Comparison of ENCODE assay signal across 8 cellular contexts in genomic region chr18:46481048-46481846, GRCh38.
DNase-seq lines count a peak whose midpoint lies in the region; ATAC-seq and TF ChIP-seq lines count a peak whose summit lies in the region.

No MANE protein-coding gene starts in this region.

- H3K27me3 Mint-ChIP-seq in activated B cell treated with CpG ODN at 0.5 μM for 24 hours, result peaks cover 13% of the 10 kb centered on the region
- H3K27me3 Mint-ChIP-seq in stimulated activated naive B cell treated with anti-CD40 and anti-IgM and Interleukin-4, amounts not matched to agents 10 μg/mL and 1 μg/mL and 100 μg/mL, for 72 hours, result peaks cover 21 to 28% of the 10 kb centered on the region in 2 donors

- peak; percentile 45 for ATAC-seq in activated B cell treated with CpG ODN at 0.5 μM for 24 hours (ENCODE audit: low read depth)
- ATAC-seq in lung (ENCODE audit: insufficient read depth, low FRiP score), result peak; percentile 56
- ATAC-seq in stimulated activated naive B cell treated with anti-CD40 and anti-IgM and Interleukin-4, amounts not matched to agents 10 μg/mL and 1 μg/mL and 100 μg/mL, for 72 hours (replicated peaks), result peak; percentile 72 to 78

- POLR2A ChIA-PET in activated B cell treated with CpG ODN at 0.5 μM for 24 hours (lab: Charles Lee), result no interaction called here

- TF ChIP-seq CTCF in activated B cell treated with CpG ODN at 0.5 μM for 24 hours (IDR thresholded peaks at IDR 0.05) (no peak), lung (IDR thresholded peaks at IDR 0.05; ENCODE audit: control extremely low read depth, extremely low read depth) (peak; percentile 30)

- intact Hi-C loops in activated B cell treated with CpG ODN at 0.5 μM for 24 hours (cut with micrococcal nuclease), result loop anchor here (1.0 kb wide), 3 partner anchors 177 to 308 kb away; no protein-coding TSS in a partner anchor

- H3K9me3 Mint-ChIP-seq in activated B cell treated with CpG ODN at 0.5 μM for 24 hours, result peaks cover 5% of the 10 kb centered on the region
- H3K9me3 Mint-ChIP-seq in stimulated activated naive B cell treated with anti-CD40 and anti-IgM and Interleukin-4, amounts not matched to agents 10 μg/mL and 1 μg/mL and 100 μg/mL, for 72 hours, result peaks cover 0 to 4% of the 10 kb centered on the region in 2 donors

- DNase-seq in SIG-M5 treated with dmso at 0.1 percent for 504 hours (lab: John Stamatoyannopoulos, UW; ENCODE audit: unreplicated experiment) (peak; percentile 31), SIG-M5 (lab: John Stamatoyannopoulos, UW) (no peak), NCI-H128 (lab: John Stamatoyannopoulos, UW; ENCODE audit: unreplicated experiment) (peak; percentile 16), activated B cell treated with CpG ODN at 0.5 μM for 24 hours (no peak), cerebellum (ENCODE audit: low spot score) (peak; percentile 70), lung (ENCODE audit: low spot score) (peak; percentile 39), epidermal melanocyte (ENCODE audit: insufficient read length, low spot score) (no peak)
- DNase-seq in stimulated activated naive B cell treated with anti-CD40 and anti-IgM and Interleukin-4, amounts not matched to agents 10 μg/mL and 1 μg/mL and 100 μg/mL, for 72 hours, result peak; percentile 34

- 53 to 56% methylated on average over 9 of the region's 9 CpGs for WGBS in lung, 2 donors

- H3K27ac ChIP-seq in lung (ENCODE audit: low read depth in 1 of 2, low read length in 1 of 2), result no peak overlapping the region

- H3K36me3 Mint-ChIP-seq in activated B cell treated with CpG ODN at 0.5 μM for 24 hours (ENCODE audit: low read depth), result no peaks in the 10 kb centered on the region
- H3K36me3 Mint-ChIP-seq in stimulated activated naive B cell treated with anti-CD40 and anti-IgM and Interleukin-4, amounts not matched to agents 10 μg/mL and 1 μg/mL and 100 μg/mL, for 72 hours, result peaks cover 0 to 1% of the 10 kb centered on the region in 2 donors

- peaks cover 0 to 8% of the 10 kb centered on the region in 2 donors for H3K9me3 ChIP-seq in lung (ENCODE audit: control insufficient read depth in 2 of 2, insufficient read depth in 1 of 2, low read length in 1 of 2)

- no peaks in the 10 kb centered on the region for H3K4me1 Mint-ChIP-seq in activated B cell treated with CpG ODN at 0.5 μM for 24 hours
- H3K4me1 Mint-ChIP-seq in stimulated activated naive B cell treated with anti-CD40 and anti-IgM and Interleukin-4, amounts not matched to agents 10 μg/mL and 1 μg/mL and 100 μg/mL, for 72 hours, result no peaks in the 10 kb centered on the region

- H3K27ac Mint-ChIP-seq in activated B cell treated with CpG ODN at 0.5 μM for 24 hours, result no peak overlapping the region
- H3K27ac Mint-ChIP-seq in stimulated activated naive B cell treated with anti-CD40 and anti-IgM and Interleukin-4, amounts not matched to agents 10 μg/mL and 1 μg/mL and 100 μg/mL, for 72 hours, result no peak overlapping the region

- H3K4me1 ChIP-seq in lung (ENCODE audit: control insufficient read depth in 2 of 2, insufficient read depth in 2 of 2, low read length in 2 of 2), result no peaks in the 10 kb centered on the region

- no peaks in the 10 kb centered on the region for H3K27me3 ChIP-seq in lung (ENCODE audit: control insufficient read depth, insufficient read depth)

- H3K4me3 ChIP-seq in lung, result no peak overlapping the region

- CTCF ChIA-PET in activated B cell treated with CpG ODN at 0.5 μM for 24 hours (lab: Charles Lee), result interaction anchor here (3.3 to 4.6 kb wide), 2 partner anchors 201 to 308 kb away, joined by 12 to 29 read pairs; a partner anchor contains a TSS

- no peak overlapping the region for H3K4me3 Mint-ChIP-seq in activated B cell treated with CpG ODN at 0.5 μM for 24 hours
- H3K4me3 Mint-ChIP-seq in stimulated activated naive B cell treated with anti-CD40 and anti-IgM and Interleukin-4, amounts not matched to agents 10 μg/mL and 1 μg/mL and 100 μg/mL, for 72 hours, result no peak overlapping the region

- no peaks in the 10 kb centered on the region for H3K36me3 ChIP-seq in lung (ENCODE audit: control insufficient read depth in 2 of 2, insufficient read depth in 2 of 2, low read length in 2 of 2)

Comparison
In these comparisons a context has a peak if more than half of its experiments do, and no peak if none do; other contexts are left out.
1. DNase-seq: peak in SIG-M5 treated with dmso at 0.1 percent for 504 hours (single experiment), NCI-H128 (single experiment), cerebellum (single experiment), lung (single experiment) and stimulated activated naive B cell treated with anti-CD40 and anti-IgM and Interleukin-4, amounts not matched to agents 10 μg/mL and 1 μg/mL and 100 μg/mL, for 72 hours (single experiment); none in SIG-M5 (single experiment), activated B cell treated with CpG ODN at 0.5 μM for 24 hours (single experiment) and epidermal melanocyte (single experiment).
2. Peak in every context shown above with its lines, with median percentiles within 50 percentile points of each other: ATAC-seq.